23 cellular contexts compared by ENCODE assay signal in genomic region chr18:77314952-77315351, GRCh38.
"Had no signal": no experiment of that assay in that cellular context is flagged by ENCODE, and none has a peak within 500 bp of the region (broad histone marks: within the 10 kb centered on the region; RNA-seq: fewer than 3 reads in every experiment).

No MANE protein-coding gene starts in this region.

- H3K27ac ChIP-seq: Peyer's patch, SJCRH30 had no signal

- FAIRE-seq: HepG2 had no signal

- ATAC-seq: HepG2, PC-3, Right ventricle myocardium inferior, SK-N-SH treated with all-trans-retinoic acid at 6 μM for 48 hours had no signal

- H3K4me1 ChIP-seq: Peyer's patch, SJCRH30 had no signal

- DNase-seq: IMR-90; Karpas-422; KG1; MM.1S; NCI-H1105; NCI-H1417; NCI-H1436 treated with DMSO at 0.1 percent for 48 hours; NCI-H1694; NCI-H187 treated with DMSO at 0.1 percent for 48 hours; NCI-H2029 treated with DMSO at 0.1 percent for 48 hours; NCI-H2171 treated with DMSO at 0.1 percent for 48 hours; NCI-H345; NCI-H524; NCI-H69; NCI-H774; NK-92 treated with Interleukin-12 subunit alpha and Interleukin-12 subunit beta, amount 100 ng/mL, for 24 hours; PC-3; Peyer's patch; SHP77 treated with DMSO at 0.1 percent for 48 hours; SJCRH30 had no signal

- H3K9me3 ChIP-seq: Peyer's patch, SJCRH30 had no signal

- H3K36me3 ChIP-seq: Peyer's patch, SJCRH30 had no signal

- H3K27me3 ChIP-seq: Peyer's patch, SJCRH30 had no signal

- H3K4me3 ChIP-seq: Peyer's patch, SJCRH30 had no signal
